In genomic region chr7:96521068-96521629, GRCh38 we compare ENCODE assay signal across 17 cellular contexts.
DNase-seq lines count a peak whose midpoint lies in the region; ATAC-seq, FAIRE-seq and TF ChIP-seq lines count a peak whose summit lies in the region.
"Had no signal": no experiment of that assay in that cellular context is flagged by ENCODE, and none has a peak within 500 bp of the region (broad histone marks: within the 10 kb centered on the region; RNA-seq: fewer than 3 reads in every experiment).

No MANE protein-coding gene starts in this region.

- no peak overlapping the region for H2BK20ac ChIP-seq in H1 (ENCODE audit: low read length)

- H4K91ac ChIP-seq in H1 (replicated peaks; ENCODE audit: insufficient read length, low read length): no peak overlapping the region

- intact Hi-C loops in sciatic nerve (cut with DNase I): no loop called here

- peaks cover 2% of the 10 kb centered on the region; the same call in 1 of the 2 replicates for H3K23me2 ChIP-seq in H1 (ENCODE audit: low read depth, low read length)

- H2BK12ac ChIP-seq in H1 (ENCODE audit: low read depth, low read length): no peak overlapping the region

- ATAC-seq in GM23338: no peak
- peak; percentile 46 for ATAC-seq in sciatic nerve

- no peak for FAIRE-seq in H1 (lab: Jason Lieb, UNC)
- FAIRE-seq: GM12892, GM18507, H54 had no signal

- no peak overlapping the region for H3K18ac ChIP-seq in H1 (ENCODE audit: extremely low read depth, low read length)

- H3K14ac ChIP-seq in H1 (ENCODE audit: insufficient read length): no peak overlapping the region

- H3K4me1 ChIP-seq in GM23338 (ENCODE audit: insufficient read depth) (no peaks in the 10 kb centered on the region), SK-N-SH (ENCODE audit: control insufficient read depth in 1 of 2, insufficient read depth in 2 of 2, low read depth in 1 of 2, low read length in 1 of 2) (peaks cover 0 to 15% of the 10 kb centered on the region in 2 experiments; a peak in 2 of 4 replicates), H1 (replicated peaks in 1 of 4; ENCODE audit: control insufficient read depth in 3 of 4, insufficient read depth in 4 of 4, low read length in 3 of 4) (no peaks in the 10 kb centered on the region), right atrium auricular region (no peaks in the 10 kb centered on the region)
- no peaks in the 10 kb centered on the region for H3K4me1 ChIP-seq in CD8-positive, alpha-beta memory T cell (ENCODE audit: insufficient read depth, low read length)

- H3K9me2 ChIP-seq in GM23338 (ENCODE audit: insufficient read depth) (no peaks in the 10 kb centered on the region), SK-N-SH (no peaks in the 10 kb centered on the region)

- no peak for TF ChIP-seq CTCF in GM23338 (conservative IDR thresholded peaks at IDR 0.05; ENCODE audit: low read depth in 2 of 2)
- no peak for TF ChIP-seq CTCF in SK-N-SH (IDR thresholded peaks at IDR 0.05)
- TF ChIP-seq CTCF in H1 (IDR thresholded peaks at IDR 0.05; ENCODE audit: control extremely low read depth in 1 of 3, insufficient read depth in 1 of 3, low read depth in 1 of 3, low read length in 3 of 3): no peak
- TF ChIP-seq CTCF in right atrium auricular region (IDR thresholded peaks at IDR 0.05): no peak

- TF ChIP-seq POLR2A in H1 (IDR thresholded peaks at IDR 0.05; ENCODE audit: control extremely low read depth in 1 of 2, low read depth in 2 of 2, low read length in 2 of 2): no peak

- no peak overlapping the region for H2BK15ac ChIP-seq in H1 (ENCODE audit: low read length)

- H3K4ac ChIP-seq in H1 (replicated peaks; ENCODE audit: insufficient read length, low read depth, low read length): no peak overlapping the region

- no peak overlapping the region for H3K27ac Mint-ChIP-seq in GM23338
- H3K27ac Mint-ChIP-seq in CD8-positive, alpha-beta memory T cell: no peak overlapping the region
- H3K27ac Mint-ChIP-seq: B cell; CD4-positive, CD25-positive, alpha-beta regulatory T cell had no signal

- H2AFZ ChIP-seq in GM23338 (peak overlapping the region; percentile 52; the same call in 1 of the 2 replicates), SK-N-SH (ENCODE audit: low read depth) (no peak overlapping the region), H1 (ENCODE audit: low read length) (peak overlapping the region; percentile 53)

- H3K23ac ChIP-seq in H1 (ENCODE audit: insufficient read length): no peak overlapping the region

- H3K9ac ChIP-seq in SK-N-SH: no peak overlapping the region
- no peak overlapping the region for H3K9ac ChIP-seq in H1 (replicated peaks in 1 of 4; ENCODE audit: extremely low read depth in 1 of 4, low read depth in 3 of 4, low read length in 3 of 4)

- H2BK5ac ChIP-seq in H1 (ENCODE audit: low read depth, low read length): no peak overlapping the region

- H4K5ac ChIP-seq in H1 (ENCODE audit: insufficient read length, low read depth, low read length): no peak overlapping the region

- no peak overlapping the region for H3K27ac ChIP-seq in GM23338 (ENCODE audit: low read depth)
- peak overlapping the region in 1 of 2 experiments; percentile 68; a peak in 2 of 4 replicates for H3K27ac ChIP-seq in SK-N-SH (ENCODE audit: low read depth in 2 of 2, low read length in 1 of 2)
- H3K27ac ChIP-seq in H1 (ENCODE audit: low read depth, low read length): no peak overlapping the region
- H3K27ac ChIP-seq in CD8-positive, alpha-beta memory T cell (ENCODE audit: low read depth, low read length): no peak overlapping the region
- no peak overlapping the region for H3K27ac ChIP-seq in right atrium auricular region

- DNase-seq in GM23338 (ENCODE audit: low spot score) (no peak), SK-N-SH (peak; percentile 44), H1 (ENCODE audit: low read depth in 1 of 2, low spot score in 2 of 2) (no peak), sciatic nerve (ENCODE audit: low spot score) (no peak), NAMALWA (ENCODE audit: low spot score) (no peak), right atrium auricular region (ENCODE audit: low spot score) (no peak)
- no peak for DNase-seq in CD8-positive, alpha-beta memory T cell
- DNase-seq: C1 segment of cervical spinal cord; CD4-positive, CD25-positive, alpha-beta regulatory T cell; DMS153; DMS79; GDM1; HCEC 1CT had no signal

- no peaks in the 10 kb centered on the region for H3K27me3 ChIP-seq in GM23338 (ENCODE audit: insufficient read depth)
- no peaks in the 10 kb centered on the region for H3K27me3 ChIP-seq in SK-N-SH (ENCODE audit: insufficient read depth)
- H3K27me3 ChIP-seq in H1 (replicated peaks in 1 of 4; ENCODE audit: control insufficient read depth in 3 of 4, extremely low read depth in 1 of 4, insufficient read depth in 3 of 4, low read length in 3 of 4): peaks cover 0 to 1% (median 0%) of the 10 kb centered on the region in 4 experiments; a peak in 1 of 7 replicates
- no peaks in the 10 kb centered on the region for H3K27me3 ChIP-seq in CD8-positive, alpha-beta memory T cell (ENCODE audit: insufficient read depth, low read length, poor library complexity, severe bottlenecking)
- no peaks in the 10 kb centered on the region for H3K27me3 ChIP-seq in right atrium auricular region

- TF ChIP-seq EP300 in SK-N-SH (IDR thresholded peaks at IDR 0.05; ENCODE audit: borderline replicate concordance in 1 of 2, low read depth in 1 of 2, low read length in 1 of 2) (peak in 1 of 2 experiments; percentile 83; a peak in 2 of 4 replicates), H1 (IDR thresholded peaks at IDR 0.05; ENCODE audit: borderline replicate concordance in 1 of 2, low read depth in 2 of 2, low read length in 2 of 2) (no peak)

- H3K4me2 ChIP-seq in GM23338 (no peak overlapping the region), SK-N-SH (no peak overlapping the region), H1 (ENCODE audit: insufficient read depth in 1 of 2, low read depth in 2 of 2, low read length in 2 of 2) (no peak overlapping the region)

- H3K79me2 ChIP-seq in GM23338 (replicated peaks; ENCODE audit: insufficient read depth) (no peaks in the 10 kb centered on the region), SK-N-SH (ENCODE audit: insufficient read depth) (no peaks in the 10 kb centered on the region), H1 (ENCODE audit: control insufficient read depth in 1 of 2, insufficient read depth in 2 of 2, low read length in 2 of 2) (no peaks in the 10 kb centered on the region)

- H2AK5ac ChIP-seq in H1 (ENCODE audit: low read depth, low read length): no peak overlapping the region

- no peaks in the 10 kb centered on the region for H3K36me3 Mint-ChIP-seq in GM23338 (ENCODE audit: low read depth)
- peaks cover 0 to 1% (median 0%) of the 10 kb centered on the region in 3 donors for H3K36me3 Mint-ChIP-seq in CD8-positive, alpha-beta memory T cell
- H3K36me3 Mint-ChIP-seq: CD4-positive, CD25-positive, alpha-beta regulatory T cell had no signal

- TF ChIP-seq RAD21 in SK-N-SH (IDR thresholded peaks at IDR 0.05; ENCODE audit: low read length) (peak; percentile 43), H1 (IDR thresholded peaks at IDR 0.05 in 1 of 2, conservative IDR thresholded peaks at IDR 0.05 in 1 of 2; ENCODE audit: low read depth in 2 of 2, low read length in 2 of 2) (no peak)

- no peaks in the 10 kb centered on the region for H3F3A ChIP-seq in GM23338 (replicated peaks; ENCODE audit: low read depth)
- H3F3A ChIP-seq in SK-N-SH (replicated peaks; ENCODE audit: insufficient read depth): no peaks in the 10 kb centered on the region

- no peak overlapping the region for H4K8ac ChIP-seq in H1 (ENCODE audit: extremely low read depth, insufficient read depth, low read length)

- 38% methylated on average over 10 of the region's 10 CpGs for WGBS in SK-N-SH (ENCODE audit: low lambda C conversion rate)
- 91% methylated on average over 10 of the region's 10 CpGs; no CpG with 5 or more reads in 1 of the 2 experiments for WGBS in H1 (ENCODE audit: extremely low coverage in 1 of 2, insufficient coverage in 1 of 2, insufficient read length in 1 of 2, insufficient replicate concordance in 2 of 2, low coverage in 1 of 2, low lambda C conversion rate in 2 of 2, missing lambda C conversion rate in 1 of 2), 2 experiments

- CTCF ChIA-PET in SK-N-SH (lab: Yijun Ruan, JAX) (interaction anchor here (0.6 to 2.5 kb wide), 5 partner anchors 9 to 506 kb away, joined by 3 to 9 read pairs (median 4); no protein-coding TSS in a partner anchor), H1 (lab: Charles Lee; ENCODE audit: partially characterized antibody) (no interaction called here)
- CTCF ChIA-PET in CD8-positive, alpha-beta memory T cell (lab: Charles Lee): no interaction called here

- H3K36me3 ChIP-seq in GM23338 (ENCODE audit: insufficient read depth) (no peaks in the 10 kb centered on the region), SK-N-SH (replicated peaks in 1 of 2; ENCODE audit: control insufficient read depth in 1 of 2, insufficient read depth in 2 of 2, low read length in 1 of 2) (no peaks in the 10 kb centered on the region), H1 (ENCODE audit: control insufficient read depth in 2 of 4, insufficient read depth in 4 of 4, low read length in 3 of 4) (no peaks in the 10 kb centered on the region), right atrium auricular region (no peaks in the 10 kb centered on the region)
- no peaks in the 10 kb centered on the region for H3K36me3 ChIP-seq in CD8-positive, alpha-beta memory T cell (ENCODE audit: insufficient read depth, low read length)

- H2BK120ac ChIP-seq in H1 (replicated peaks; ENCODE audit: low read depth, low read length): no peak overlapping the region

- no peaks in the 10 kb centered on the region for H4K20me1 ChIP-seq in GM23338 (replicated peaks; ENCODE audit: insufficient read depth)
- H4K20me1 ChIP-seq in SK-N-SH (ENCODE audit: insufficient read depth): no peaks in the 10 kb centered on the region
- no peaks in the 10 kb centered on the region for H4K20me1 ChIP-seq in H1 (replicated peaks in 1 of 2; ENCODE audit: control insufficient read depth in 1 of 2, insufficient read depth in 2 of 2, low read length in 2 of 2)

- H3K9me3 ChIP-seq in SK-N-SH (no peaks in the 10 kb centered on the region), H1 (ENCODE audit: insufficient read depth in 2 of 2, low read depth in 1 of 2, low read length in 1 of 2) (no peaks in the 10 kb centered on the region), right atrium auricular region (peaks cover 0 to 8% of the 10 kb centered on the region in 2 donors)
- H3K9me3 ChIP-seq in CD8-positive, alpha-beta memory T cell (ENCODE audit: low read length): no peaks in the 10 kb centered on the region

- POLR2A ChIA-PET in SK-N-SH (lab: Yijun Ruan, JAX) (interaction anchor here (1.1 kb wide), 1 partner anchor 11 kb away, joined by 3 read pairs; no protein-coding TSS in a partner anchor), H1 (lab: Charles Lee; ENCODE audit: partially characterized antibody) (no interaction called here)
- POLR2A ChIA-PET in CD8-positive, alpha-beta memory T cell (lab: Charles Lee): no interaction called here

- no peaks in the 10 kb centered on the region for H3K79me1 ChIP-seq in H1 (ENCODE audit: low read depth, low read length)

- H3K9me3 Mint-ChIP-seq in GM23338: no peaks in the 10 kb centered on the region
- peaks cover 0 to 2% (median 0%) of the 10 kb centered on the region in 5 donors for H3K9me3 Mint-ChIP-seq in CD8-positive, alpha-beta memory T cell

- H3K27me3 Mint-ChIP-seq in GM23338 (ENCODE audit: insufficient read depth, low read depth, poor library complexity): peaks cover 1% of the 10 kb centered on the region
- H3K27me3 Mint-ChIP-seq in CD8-positive, alpha-beta memory T cell: peaks cover 0 to 29% of the 10 kb centered on the region in 2 donors

- no peak overlapping the region for H3K56ac ChIP-seq in H1 (replicated peaks; ENCODE audit: insufficient read length, low read depth, low read length)

- H3K4me3 ChIP-seq in GM23338 (no peak overlapping the region), SK-N-SH (ENCODE audit: low read depth in 2 of 2, low read length in 1 of 2) (no peak overlapping the region), H1 (ENCODE audit: extremely low read depth in 1 of 4, insufficient read depth in 2 of 4, low read depth in 3 of 4, low read length in 4 of 4) (no peak overlapping the region), right atrium auricular region (no peak overlapping the region)
- no peak overlapping the region for H3K4me3 ChIP-seq in CD8-positive, alpha-beta memory T cell (ENCODE audit: low read length)

- no peak overlapping the region for H3K4me3 Mint-ChIP-seq in GM23338
- no peak overlapping the region for H3K4me3 Mint-ChIP-seq in CD8-positive, alpha-beta memory T cell
- H3K4me3 Mint-ChIP-seq: B cell; CD4-positive, CD25-positive, alpha-beta regulatory T cell had no signal

- peaks cover under 1% of the 10 kb centered on the region; the same call in 1 of the 3 replicates for H3K4me1 Mint-ChIP-seq in GM23338
- peaks cover 0 to 7% (median 7%) of the 10 kb centered on the region in 3 donors for H3K4me1 Mint-ChIP-seq in CD8-positive, alpha-beta memory T cell
- H3K4me1 Mint-ChIP-seq: B cell had no signal
